8 cellular contexts compared by ENCODE assay signal in genomic region chr14:74514471-74514932, GRCh38. TPM values are rescaled to one million over a fixed set of nuclear protein-coding genes. Genes with fewer than 3 reads are reported as not detected.
DNase-seq lines count a peak whose midpoint lies in the region; ATAC-seq and TF ChIP-seq lines count a peak whose summit lies in the region.

No MANE protein-coding gene starts in this region.

- H3K4me2 ChIP-seq in Loucy (ENCODE audit: low read depth, low read length, poor library complexity, severe bottlenecking) = peak overlapping the region; percentile 77

- no peaks in the 10 kb centered on the region for H4K20me1 ChIP-seq in Loucy (ENCODE audit: insufficient read depth, low read length, poor library complexity, severe bottlenecking)

- no peaks in the 10 kb centered on the region for H3K79me2 ChIP-seq in Loucy (ENCODE audit: insufficient read depth, low read length)

- H3K27ac Mint-ChIP-seq in CD4-positive, alpha-beta memory T cell = peak overlapping the region in 1 of 7 donors; percentile 8

- peaks cover 0 to 2% (median 0%) of the 10 kb centered on the region in 8 donors for H3K9me3 Mint-ChIP-seq in CD4-positive, alpha-beta memory T cell

- no peak for TF ChIP-seq CTCF in Loucy (conservative IDR thresholded peaks at IDR 0.05; ENCODE audit: low read length)
- TF ChIP-seq CTCF in neutrophil (IDR thresholded peaks at IDR 0.05) = no peak

- intact Hi-C loops in CD4-positive, alpha-beta memory T cell (cut with micrococcal nuclease) = no loop called here

- no peaks in the 10 kb centered on the region for H3K9me3 ChIP-seq in CD4-positive, alpha-beta memory T cell (ENCODE audit: control insufficient read depth in 1 of 2, low read length in 2 of 2)
- H3K9me3 ChIP-seq in Loucy (ENCODE audit: insufficient read depth, low read depth, low read length) = no peaks in the 10 kb centered on the region
- no peaks in the 10 kb centered on the region for H3K9me3 ChIP-seq in neutrophil

- peak overlapping the region; percentile 67 for H2AFZ ChIP-seq in Loucy (ENCODE audit: low read length)

- H3K27me3 ChIP-seq in CD4-positive, alpha-beta memory T cell (ENCODE audit: insufficient read depth, low read length) = no peaks in the 10 kb centered on the region
- H3K27me3 ChIP-seq in Loucy (ENCODE audit: insufficient read depth, low read length, poor library complexity, severe bottlenecking) (no peaks in the 10 kb centered on the region), neutrophil (peaks cover 5% of the 10 kb centered on the region)

- H3K27ac ChIP-seq in CD4-positive, alpha-beta memory T cell (ENCODE audit: low read depth, low read length) = no peak overlapping the region
- H3K27ac ChIP-seq in caudate nucleus (ENCODE audit: low read depth, low read length) (peak overlapping the region; percentile 18), neutrophil (peak overlapping the region; percentile 4)

- H3K36me3 ChIP-seq in CD4-positive, alpha-beta memory T cell (ENCODE audit: insufficient read depth, low read length) = no peaks in the 10 kb centered on the region
- H3K36me3 ChIP-seq in Loucy (ENCODE audit: insufficient read depth, low read length) (no peaks in the 10 kb centered on the region), neutrophil (no peaks in the 10 kb centered on the region)

- peaks cover 0 to 19% (median 11%) of the 10 kb centered on the region in 4 donors for H3K4me1 Mint-ChIP-seq in CD4-positive, alpha-beta memory T cell

- peaks cover 8% of the 10 kb centered on the region for H3K4me1 ChIP-seq in CD4-positive, alpha-beta memory T cell (ENCODE audit: insufficient read depth, low read length)
- H3K4me1 ChIP-seq in Loucy (ENCODE audit: insufficient read depth, low read length, poor library complexity, severe bottlenecking) = peaks cover 16% of the 10 kb centered on the region
- H3K4me1 ChIP-seq in neutrophil (ENCODE audit: control insufficient read depth in 1 of 2, insufficient read depth in 1 of 2, low read depth in 1 of 2, low read length in 1 of 2) = peaks cover 0 to 10% of the 10 kb centered on the region in 2 experiments

- POLR2A ChIA-PET in CD4-positive, alpha-beta memory T cell (lab: Charles Lee; ENCODE audit: partially characterized antibody) = no interaction called here

- peak overlapping the region in 6 of 8 donors; percentile 6 to 68 (median 31) for H3K4me3 Mint-ChIP-seq in CD4-positive, alpha-beta memory T cell

- no peaks in the 10 kb centered on the region for H3K36me3 Mint-ChIP-seq in CD4-positive, alpha-beta memory T cell

- no peak for ATAC-seq in HG02798 (IDR thresholded peaks at IDR 0.05; ENCODE audit: poor library complexity, unreplicated experiment)

- peak overlapping the region; percentile 65 for H3K9ac ChIP-seq in Loucy (ENCODE audit: low read depth, low read length, poor library complexity, severe bottlenecking)

- no peaks in the 10 kb centered on the region for H3K9me2 ChIP-seq in Loucy (replicated peaks; ENCODE audit: low read depth, low read length)

- CTCF ChIA-PET in CD4-positive, alpha-beta memory T cell (lab: Charles Lee; ENCODE audit: partially characterized antibody) = no interaction called here

- DNase-seq in CD4-positive, alpha-beta memory T cell = no peak
- peak in 1 of 61 donors; percentile 14 for DNase-seq in caudate nucleus (lab: John Stamatoyannopoulos, UW)
- DNase-seq in activated CD4-positive, CD25-positive, alpha-beta regulatory T cell (lab: John Stamatoyannopoulos, UW) = no peak
- no peak for DNase-seq in inferior parietal cortex (ENCODE audit: extremely low spot score)
- DNase-seq in RKO (ENCODE audit: low spot score) = no peak

- H3K4me3 ChIP-seq in CD4-positive, alpha-beta memory T cell (ENCODE audit: low read length in 2 of 2) = no peak overlapping the region
- H3K4me3 ChIP-seq in Loucy (ENCODE audit: low read length, poor library complexity, severe bottlenecking) (peak overlapping the region; percentile 67), neutrophil (ENCODE audit: low read depth in 1 of 2, low read length in 1 of 2) (peak overlapping the region in 1 of 2 experiments; percentile 15)

- peaks cover 0 to 18% of the 10 kb centered on the region in 2 donors for H3K27me3 Mint-ChIP-seq in CD4-positive, alpha-beta memory T cell

- H3F3A ChIP-seq in Loucy (ENCODE audit: low read depth) = no peaks in the 10 kb centered on the region

RNA-seq across cellular contexts. Expression of gene ISCA2, which starts 20.9 kb away (rescaled TPM):
- total RNA-seq in CD4-positive, alpha-beta memory T cell = 10 to 100 TPM; 31.3 to 33.1 TPM
- polyA plus RNA-seq in CD4-positive, alpha-beta memory T cell = 10 to 100 TPM; 61.7 to 83.1 TPM

RNA-seq across cellular contexts. Expression of gene NPC2, which starts 21.4 kb away (rescaled TPM):
- 10 to 100 TPM; 50.9 to 54.2 TPM for total RNA-seq in CD4-positive, alpha-beta memory T cell
- 10 to 100 TPM; 83.4 to 89.9 TPM for polyA plus RNA-seq in CD4-positive, alpha-beta memory T cell
